ENCODE assay signal across 9 cellular contexts in the genomic region with DNA sequence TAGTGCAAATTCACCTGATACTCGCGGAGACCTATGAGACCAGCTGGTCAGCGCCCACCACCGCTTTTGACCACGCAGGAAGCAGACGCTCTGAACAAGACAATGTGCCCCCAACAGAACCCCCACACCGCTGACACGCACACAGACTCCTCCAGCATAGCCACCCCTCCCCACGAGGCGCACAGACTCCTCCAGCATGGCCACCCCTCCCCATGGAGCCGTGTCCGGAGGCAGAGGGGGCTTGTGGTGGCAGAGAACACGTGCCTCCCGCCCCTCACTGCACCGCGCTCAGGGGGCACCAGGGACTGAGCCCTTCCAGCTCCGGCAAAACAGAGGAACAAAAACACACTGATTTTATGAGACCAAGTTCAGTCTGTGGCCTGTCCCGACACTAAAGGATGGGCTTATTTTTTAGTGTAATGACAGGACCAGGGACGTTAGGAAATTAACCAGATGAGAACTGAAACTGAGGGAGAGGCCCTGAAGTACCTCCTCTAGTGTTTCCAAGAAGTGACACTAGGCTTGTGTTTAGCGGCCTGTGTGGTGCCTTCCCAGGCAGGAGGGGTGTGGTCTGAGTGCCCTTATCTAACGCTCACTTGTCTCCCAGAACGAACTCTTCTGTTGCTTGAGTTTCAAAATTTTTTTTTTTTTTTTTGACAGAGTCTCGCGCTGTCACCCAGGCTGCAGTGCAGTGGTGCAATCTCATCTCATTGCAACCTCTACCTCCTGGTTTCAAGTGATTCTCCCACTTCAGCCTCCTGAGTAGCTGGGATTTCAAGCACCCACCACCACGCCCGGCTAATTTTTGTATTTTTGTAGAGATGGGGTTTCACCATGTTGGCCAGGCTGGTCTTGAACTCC. TPM values are rescaled to one million over a fixed set of nuclear protein-coding genes. Genes with fewer than 3 reads are reported as not detected.
DNase-seq lines count a peak whose midpoint lies in the region; ATAC-seq and TF ChIP-seq lines count a peak whose summit lies in the region.
"Had no signal": no experiment of that assay in that cellular context is flagged by ENCODE, and none has a peak within 500 bp of the region (broad histone marks: within the 10 kb centered on the region; RNA-seq: fewer than 3 reads in every experiment).

No MANE protein-coding gene starts in this region.

- peak; percentile 69 for ATAC-seq in HG03432 (IDR thresholded peaks at IDR 0.05; ENCODE audit: unreplicated experiment)

- H3K36me3 ChIP-seq in testis (ENCODE audit: low read depth, missing control alignments) (no peaks in the 10 kb centered on the region), Peyer's patch (no peaks in the 10 kb centered on the region)

- no peaks in the 10 kb centered on the region for H3K4me1 ChIP-seq in testis
- H3K4me1 ChIP-seq in Peyer's patch: no peaks in the 10 kb centered on the region

- no peak overlapping the region for H3K27ac ChIP-seq in testis
- H3K27ac ChIP-seq in Peyer's patch: no peak overlapping the region

- TF ChIP-seq CTCF in testis (IDR thresholded peaks at IDR 0.05) (no peak), Peyer's patch (IDR thresholded peaks at IDR 0.05) (no peak)

- H3K4me3 ChIP-seq in testis (no peak overlapping the region), Peyer's patch (no peak overlapping the region)

- H3K27me3 ChIP-seq in testis (no peaks in the 10 kb centered on the region), Peyer's patch (no peaks in the 10 kb centered on the region)

- WGBS in testis, 2 donors: 78 to 80% methylated on average over 24 to 26 of the region's 26 CpGs

- H3K9me3 ChIP-seq in testis: no peaks in the 10 kb centered on the region
- no peaks in the 10 kb centered on the region for H3K9me3 ChIP-seq in Peyer's patch

- intact Hi-C loops in testis (cut with DNase I; ENCODE audit: low total_unique reads): no loop called here

- no peak for TF ChIP-seq POLR2A in testis (IDR thresholded peaks at IDR 0.05)
- no peak for TF ChIP-seq POLR2A in Peyer's patch (IDR thresholded peaks at IDR 0.05)

- peak in 2 of 3 donors; percentile 26 to 40 for DNase-seq in stimulated activated CD4-positive, alpha-beta T cell treated with anti-CD3 and anti-CD28 coated beads, Interleukin-12 subunit alpha, Interleukin-12 subunit beta, amount 100 ng/mL, for 48 hours (ENCODE audit: low read depth in 2 of 3, low spot score in 1 of 3)
- DNase-seq in stimulated activated CD4-positive, alpha-beta T cell treated with anti-CD3 and anti-CD28 coated beads, Interleukin-4, amount 100 ng/mL, for 4 hours: no peak
- DNase-seq in activated T-cell treated with anti-CD3 and anti-CD28 coated beads, Interleukin-2, amount 50 U/mL, for 48 hours: peak; percentile 47 to 59
- DNase-seq in testis: peak; percentile 38
- no peak for DNase-seq in Peyer's patch
- DNase-seq in middle frontal gyrus (ENCODE audit: extremely low spot score, low spot score): no peak
- DNase-seq in NCI-H1436 (lab: John Stamatoyannopoulos, UW): no peak
- DNase-seq: KG1 had no signal

RNA-seq across cellular contexts. Expression of gene AGPAT3, which starts 10.0 kb away (rescaled TPM):
- total RNA-seq in testis (10 to 100 TPM; 64.5 to 77.5 TPM), Peyer's patch (100 to 1,000 TPM in 3 of 4 donors, 10 to 100 TPM in 1; 63.5 to 225 (median 161) TPM)
- polyA plus RNA-seq in testis (ENCODE audit: insufficient read depth, low read depth, low replicate concordance): 69.8 TPM

Comparison
In these comparisons a context has a peak if more than half of its experiments do, and no peak if none do; other contexts are left out.
1. DNase-seq: peak in stimulated activated CD4-positive, alpha-beta T cell treated with anti-CD3 and anti-CD28 coated beads, Interleukin-12 subunit alpha, Interleukin-12 subunit beta, amount 100 ng/mL, for 48 hours (2 of 3), activated T-cell treated with anti-CD3 and anti-CD28 coated beads, Interleukin-2, amount 50 U/mL, for 48 hours (2 of 2) and testis (single experiment); none in stimulated activated CD4-positive, alpha-beta T cell treated with anti-CD3 and anti-CD28 coated beads, Interleukin-4, amount 100 ng/mL, for 4 hours (0 of 2), Peyer's patch (0 of 3), middle frontal gyrus (single experiment) and NCI-H1436 (single experiment).